Comparison of ENCODE assay signal across 11 cellular contexts in the genomic region with DNA sequence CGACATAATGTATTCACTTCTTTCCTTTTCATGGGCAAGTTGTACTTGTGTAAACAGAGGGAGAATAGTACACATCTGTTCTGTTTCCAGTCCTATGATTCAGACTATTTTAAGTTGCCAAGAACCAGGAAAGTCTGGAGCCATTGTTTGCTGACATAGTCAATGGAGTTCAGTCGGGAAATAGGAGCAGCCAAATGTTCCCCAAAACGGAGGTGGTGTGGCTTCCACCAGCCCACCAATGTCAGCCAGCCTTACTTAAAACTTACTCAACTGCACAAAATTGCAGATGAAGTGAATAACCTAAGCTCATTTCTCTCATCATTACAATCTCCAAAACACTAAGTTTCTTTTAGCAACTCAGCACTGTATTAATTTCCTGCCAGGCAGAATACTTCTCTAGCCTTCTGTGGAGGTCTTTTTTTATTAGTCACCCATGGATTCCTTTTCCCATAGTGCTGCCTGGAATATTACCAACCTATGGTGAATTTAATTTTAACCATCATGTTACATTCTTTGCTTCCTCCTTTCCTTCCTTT. TPM values are rescaled to one million over a fixed set of nuclear protein-coding genes. Genes with fewer than 3 reads are reported as not detected.
DNase-seq lines count a peak whose midpoint lies in the region; ATAC-seq and TF ChIP-seq lines count a peak whose summit lies in the region.
"Had no signal": no experiment of that assay in that cellular context is flagged by ENCODE, and none has a peak within 500 bp of the region (broad histone marks: within the 10 kb centered on the region; RNA-seq: fewer than 3 reads in every experiment).

No MANE protein-coding gene starts in this region.

- H3K4me3 ChIP-seq in mesenchymal stem cell (ENCODE audit: insufficient read depth in 1 of 2, low read depth in 1 of 2, low read length in 2 of 2) (peak overlapping the region in 1 of 2 experiments; percentile 60), MM.1S (ENCODE audit: low read length) (no peak overlapping the region)

- no peaks in the 10 kb centered on the region for H3K4me1 ChIP-seq in mesenchymal stem cell (ENCODE audit: control insufficient read depth, insufficient read depth, low read depth, low read length)
- H3K4me1 ChIP-seq in MM.1S (ENCODE audit: low read length): no peaks in the 10 kb centered on the region

- no peak overlapping the region for H2AK5ac ChIP-seq in mesenchymal stem cell (ENCODE audit: low read length, severe bottlenecking)

- no peaks in the 10 kb centered on the region for H3K36me3 ChIP-seq in mesenchymal stem cell (ENCODE audit: control insufficient read depth in 1 of 2, insufficient read depth in 2 of 2, low read depth in 1 of 2, low read length in 2 of 2)
- H3K36me3 ChIP-seq in MM.1S (replicated peaks; ENCODE audit: insufficient read depth, low read length): no peaks in the 10 kb centered on the region

- H2AFZ ChIP-seq in mesenchymal stem cell (ENCODE audit: low read depth, low read length) (no peak overlapping the region), MM.1S (ENCODE audit: low read length) (no peak overlapping the region)

- peak overlapping the region; percentile 78 for H3K9ac ChIP-seq in mesenchymal stem cell (ENCODE audit: low read length)
- H3K9ac ChIP-seq in MM.1S (ENCODE audit: low read length): no peak overlapping the region

- no peak overlapping the region for H4K8ac ChIP-seq in mesenchymal stem cell (ENCODE audit: low read length)

- no peak overlapping the region for H4K91ac ChIP-seq in mesenchymal stem cell (ENCODE audit: low read length)

- no peak overlapping the region for H2BK5ac ChIP-seq in mesenchymal stem cell (ENCODE audit: low read depth, low read length, poor library complexity, severe bottlenecking)

- H3K4me2 ChIP-seq in mesenchymal stem cell (ENCODE audit: low read length, poor library complexity, severe bottlenecking): no peak overlapping the region
- H3K4me2 ChIP-seq in MM.1S (ENCODE audit: low read depth, low read length): no peak overlapping the region

- no peaks in the 10 kb centered on the region for H4K20me1 ChIP-seq in MM.1S (ENCODE audit: insufficient read depth, low read length)

- H3K14ac ChIP-seq in mesenchymal stem cell (ENCODE audit: low read length in 2 of 2): no peak overlapping the region

- no peaks in the 10 kb centered on the region for H3K79me2 ChIP-seq in MM.1S (ENCODE audit: low read length)

- ATAC-seq in GM18870 (IDR thresholded peaks at IDR 0.05; ENCODE audit: unreplicated experiment): no peak

- no peaks in the 10 kb centered on the region for H3K9me2 ChIP-seq in MM.1S (replicated peaks; ENCODE audit: insufficient read depth, low read length)

- H3K4ac ChIP-seq in mesenchymal stem cell (ENCODE audit: low read depth in 1 of 2, low read length in 2 of 2): no peak overlapping the region

- no peak overlapping the region for H3K18ac ChIP-seq in mesenchymal stem cell (ENCODE audit: low read depth in 1 of 2, low read length in 2 of 2)

- H3K27ac ChIP-seq in mesenchymal stem cell (ENCODE audit: low read length, poor library complexity, severe bottlenecking) (no peak overlapping the region), MM.1S (ENCODE audit: low read length) (no peak overlapping the region)

- DNase-seq in NCI-H1694 (lab: John Stamatoyannopoulos, UW) (peak; percentile 2), dermis microvascular lymphatic vessel endothelial cell (ENCODE audit: low read depth in 2 of 2) (peak; percentile 94 to 97), mesenchymal stem cell (peak; percentile 62), superior temporal gyrus (ENCODE audit: extremely low spot score) (peak; percentile 90), MM.1S (no peak), retina (no peak), KG1 (lab: John Stamatoyannopoulos, UW) (no peak)
- DNase-seq: activated T-cell treated with anti-CD3 and anti-CD28 coated beads, Interleukin-2, amount 50 U/mL, for 24 hours; erythroblast had no signal

- no peak overlapping the region for H2BK15ac ChIP-seq in mesenchymal stem cell (ENCODE audit: low read depth, poor library complexity, severe bottlenecking)

- H3K79me1 ChIP-seq in mesenchymal stem cell (replicated peaks; ENCODE audit: low read length, poor library complexity, severe bottlenecking): no peaks in the 10 kb centered on the region

- H3K27me3 ChIP-seq in mesenchymal stem cell (ENCODE audit: control insufficient read depth in 1 of 2, insufficient read depth in 1 of 2, low read length in 2 of 2) (no peaks in the 10 kb centered on the region), MM.1S (replicated peaks; ENCODE audit: insufficient read depth, low read length) (no peaks in the 10 kb centered on the region)

- H3K23ac ChIP-seq in mesenchymal stem cell (ENCODE audit: low read length in 2 of 2): no peak overlapping the region

- WGBS in mesenchymal stem cell: 71% methylated on average over 2 of the region's 3 CpGs

- H3K9me3 ChIP-seq in mesenchymal stem cell (ENCODE audit: control insufficient read depth, low read length) (no peaks in the 10 kb centered on the region), MM.1S (replicated peaks; ENCODE audit: insufficient read depth, low read length) (no peaks in the 10 kb centered on the region)

- no peak overlapping the region for H2BK120ac ChIP-seq in mesenchymal stem cell (ENCODE audit: low read depth, low read length)

- H2BK12ac ChIP-seq in mesenchymal stem cell (ENCODE audit: low read length in 2 of 2): no peak overlapping the region

- TF ChIP-seq CTCF in MM.1S (IDR thresholded peaks at IDR 0.05; ENCODE audit: low read length): no peak

- no peaks in the 10 kb centered on the region for H3F3A ChIP-seq in MM.1S (ENCODE audit: insufficient read depth, low read length)

RNA-seq across cellular contexts. Expression of a gene that starts 22.3 kb away (rescaled TPM):
- total RNA-seq in dermis microvascular lymphatic vessel endothelial cell: not detected in 2 replicates
- not detected for polyA plus RNA-seq in mesenchymal stem cell (2013, experiment 1 of 2)
- polyA plus RNA-seq in mesenchymal stem cell (2013, experiment 2 of 2): not detected
- polyA plus RNA-seq: neural cell had no signal

Comparison
In these comparisons a context has a peak if more than half of its experiments do, and no peak if none do; other contexts are left out.
1. DNase-seq: peak in NCI-H1694 (single experiment), dermis microvascular lymphatic vessel endothelial cell (2 of 2), mesenchymal stem cell (single experiment) and superior temporal gyrus (single experiment); none in MM.1S (single experiment), retina (single experiment) and KG1 (single experiment).